In the genomic region with DNA sequence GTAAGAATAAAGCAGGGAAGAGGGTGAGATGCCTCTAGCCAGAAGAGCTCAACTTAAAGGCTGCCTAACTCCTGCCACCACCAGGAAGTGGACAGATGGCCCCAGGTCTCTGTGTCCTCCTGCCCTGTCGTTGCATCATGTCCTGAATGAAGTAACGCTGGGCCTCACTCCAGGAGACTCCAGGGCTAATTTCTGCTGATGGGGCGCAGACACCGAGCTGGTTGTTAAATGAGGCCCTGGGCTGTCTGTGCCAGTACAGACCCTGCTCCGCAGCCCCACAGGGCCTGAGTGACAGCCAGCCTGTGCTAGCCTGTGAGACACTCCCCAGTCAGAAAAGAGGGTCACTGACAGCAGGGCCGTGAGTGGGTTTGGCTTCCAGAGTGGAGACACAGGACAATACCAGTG, we compare ENCODE assay signal across 19 cellular contexts. TPM values are rescaled to one million over a fixed set of nuclear protein-coding genes. Genes with fewer than 3 reads are reported as not detected.
A peak's percentile ranks its signal among the peaks of the same experiment; 100 is the strongest.
DNase-seq lines count a peak whose midpoint lies in the region; ATAC-seq, FAIRE-seq and TF ChIP-seq lines count a peak whose summit lies in the region.
"Had no signal": no experiment of that assay in that cellular context is flagged by ENCODE, and none has a peak within 500 bp of the region (broad histone marks: within the 10 kb centered on the region; RNA-seq: fewer than 3 reads in every experiment).

No MANE protein-coding gene starts in this region.

- H3K27ac ChIP-seq in right cardiac atrium (ENCODE audit: low read length): peak overlapping the region; percentile 50
- H3K27ac ChIP-seq in skeletal muscle tissue (ENCODE audit: low read depth, low read length): peak overlapping the region; percentile 88
- H3K27ac ChIP-seq in kidney (ENCODE audit: low read depth in 2 of 2, low read length in 2 of 2): no peak overlapping the region
- H3K27ac ChIP-seq: coronary artery, uterus had no signal

- H3K4me3 ChIP-seq in right cardiac atrium (ENCODE audit: low read length): no peak overlapping the region
- peak overlapping the region in 2 of 3 donors; percentile 25 to 64 for H3K4me3 ChIP-seq in skeletal muscle tissue (ENCODE audit: low read length in 3 of 3)
- no peak overlapping the region for H3K4me3 ChIP-seq in kidney (ENCODE audit: low read length in 2 of 2)
- H3K4me3 ChIP-seq: coronary artery, uterus had no signal

- H3K4me1 ChIP-seq in right cardiac atrium (ENCODE audit: control insufficient read depth, insufficient read depth, low read length) (peaks cover 5% of the 10 kb centered on the region), skeletal muscle tissue (ENCODE audit: control insufficient read depth in 3 of 3, insufficient read depth in 3 of 3, low read length in 3 of 3) (peaks cover 86 to 93% (median 89%) of the 10 kb centered on the region in 3 donors), kidney (ENCODE audit: control insufficient read depth in 1 of 2, insufficient read depth in 1 of 2, low read depth in 1 of 2, low read length in 2 of 2) (peaks cover 5 to 13% of the 10 kb centered on the region in 2 donors)

- H3K36me3 ChIP-seq in skeletal muscle tissue (ENCODE audit: control insufficient read depth in 3 of 3, insufficient read depth in 3 of 3, low read length in 3 of 3): peaks cover 16 to 30% (median 27%) of the 10 kb centered on the region in 3 donors
- H3K36me3 ChIP-seq in kidney (ENCODE audit: control insufficient read depth in 1 of 2, insufficient read depth in 2 of 2, low read length in 2 of 2): no peaks in the 10 kb centered on the region
- H3K36me3 ChIP-seq: uterus had no signal

- no peak for TF ChIP-seq CTCF in kidney (IDR thresholded peaks at IDR 0.05; ENCODE audit: borderline replicate concordance, extremely low read depth, insufficient read depth)

- peak overlapping the region; percentile 62 to 84 (median 69) for H3K9ac ChIP-seq in skeletal muscle tissue (ENCODE audit: low read depth in 1 of 3, low read length in 3 of 3)
- no peak overlapping the region for H3K9ac ChIP-seq in kidney (ENCODE audit: low read length in 2 of 2)

- intact Hi-C loops in right cardiac atrium (cut with DNase I): loop anchor here in 1 of 4 donors (5.0 kb wide), 1 partner anchor 158 kb away; the partner anchor contains the start of gene BAK1
- intact Hi-C loops in kidney (cut with DNase I): loop anchor here (10.0 kb wide), 1 partner anchor 285 kb away; no protein-coding TSS in a partner anchor

- 53% methylated on average over 6 of the region's 6 CpGs for WGBS in right cardiac atrium

- DNase-seq in NOMO-1 treated with DMSO at 0.1 percent for 48 hours (lab: John Stamatoyannopoulos, UW; ENCODE audit: unreplicated experiment) (peak; percentile 6), NOMO-1 (lab: John Stamatoyannopoulos, UW; ENCODE audit: unreplicated experiment in 2 of 2) (no peak), cerebellar cortex (ENCODE audit: low spot score) (peak; percentile 97), right cardiac atrium (peak in 2 of 3 donors; percentile 40 to 58), hippocampal formation (lab: John Stamatoyannopoulos, UW) (no peak), kidney (no peak), NCI-H1417 treated with DMSO at 0.1 percent for 48 hours (lab: John Stamatoyannopoulos, UW) (no peak)
- DNase-seq: activated gamma-delta T cell treated with Interleukin-2 at 50 U/mL for 16 hours; aorta; CD4-positive, alpha-beta T cell; EL; KBM-7; NCI-H2171; T-helper 2 cell; uterus had no signal

- FAIRE-seq in kidney (lab: Jason Lieb, UNC): no peak
- FAIRE-seq: A204.1, endothelial cell of umbilical vein had no signal

- H3K9me3 ChIP-seq in right cardiac atrium (ENCODE audit: control insufficient read depth, low read length): no peaks in the 10 kb centered on the region
- H3K9me3 ChIP-seq in skeletal muscle tissue (ENCODE audit: control insufficient read depth in 3 of 3, low read length in 3 of 3): no peaks in the 10 kb centered on the region
- H3K9me3 ChIP-seq in kidney (ENCODE audit: control insufficient read depth in 1 of 2, low read length in 2 of 2): no peaks in the 10 kb centered on the region
- H3K9me3 ChIP-seq: uterus had no signal

- H3K27me3 ChIP-seq in right cardiac atrium (ENCODE audit: control insufficient read depth, insufficient read depth) (no peaks in the 10 kb centered on the region), skeletal muscle tissue (ENCODE audit: control insufficient read depth in 3 of 3, insufficient read depth in 3 of 3, low read length in 3 of 3) (peaks cover 0 to 5% (median 0%) of the 10 kb centered on the region in 3 donors)
- H3K27me3 ChIP-seq: uterus had no signal

- peak in 1 of 2 donors; percentile 9 for ATAC-seq in right cardiac atrium

RNA-seq across cellular contexts. Expression of gene IP6K3, which starts 6.5 kb away (rescaled TPM):
- total RNA-seq in right cardiac atrium: 10 to 100 TPM in 3 of 4 donors, 1 to 10 TPM in 1; 10.0 to 44.4 (median 27.1) TPM
- polyA plus RNA-seq in right cardiac atrium: 14.4 TPM
- 13.6 TPM for total RNA-seq in skeletal muscle tissue
- 0.47 TPM for total RNA-seq in kidney
- polyA plus RNA-seq in kidney (ENCODE audit: insufficient read depth, low read depth, low replicate concordance): 4.0 TPM
- total RNA-seq: CD4-positive, alpha-beta T cell; endothelial cell of umbilical vein had no signal
- polyA plus RNA-seq: endothelial cell of umbilical vein had no signal

RNA-seq across cellular contexts. Expression of gene UQCC2, which starts 28.7 kb away (rescaled TPM):
- total RNA-seq in right cardiac atrium (100 to 1,000 TPM; 188 to 264 (median 233) TPM), skeletal muscle tissue (26.1 TPM), kidney (39.6 TPM)
- polyA plus RNA-seq in right cardiac atrium (376 TPM), kidney (ENCODE audit: insufficient read depth, low read depth, low replicate concordance) (189 TPM)

RNA-seq across cellular contexts. Expression of gene LEMD2, which starts 48.7 kb away (rescaled TPM):
- total RNA-seq in right cardiac atrium: 10 to 100 TPM; 29.5 to 34.6 (median 32.9) TPM
- 33.2 TPM for polyA plus RNA-seq in right cardiac atrium
- total RNA-seq in skeletal muscle tissue: 21.9 TPM
- 57.1 TPM for total RNA-seq in kidney
- 36.4 TPM for polyA plus RNA-seq in kidney (ENCODE audit: insufficient read depth, low read depth, low replicate concordance)

Comparison
In these comparisons a context has a peak if more than half of its experiments do, and no peak if none do; other contexts are left out.
1. DNase-seq: peak in NOMO-1 treated with DMSO at 0.1 percent for 48 hours (single experiment), cerebellar cortex (single experiment) and right cardiac atrium (2 of 3); none in NOMO-1 (0 of 2), hippocampal formation (0 of 2), kidney (single experiment) and NCI-H1417 treated with DMSO at 0.1 percent for 48 hours (single experiment).
2. H3K27ac ChIP-seq: peak in right cardiac atrium (single experiment) and skeletal muscle tissue (single experiment); none in kidney (0 of 2).
3. H3K4me3 ChIP-seq: peak in skeletal muscle tissue (2 of 3); none in right cardiac atrium (single experiment) and kidney (0 of 2).
4. H3K9ac ChIP-seq: peak in skeletal muscle tissue (3 of 3); none in kidney (0 of 2).